Comparison of ENCODE assay signal across 1 cellular context in genomic region chr6:138500045-138500665, GRCh38.
TF ChIP-seq lines count a peak whose summit lies in the region.

No MANE protein-coding gene starts in this region.

TF ChIP-seq in HepG2, 621 proteins besides CTCF, POLR2A, EP300 and RAD21 (continued from another document):
- no peak for TF ChIP-seq HMGXB3 (CRISPR knock-in tag; IDR thresholded peaks at IDR 0.05; ENCODE audit: borderline replicate concordance)
- no peak for TF ChIP-seq ZNF782 (CRISPR knock-in tag; IDR thresholded peaks at IDR 0.05; ENCODE audit: borderline replicate concordance)
- TF ChIP-seq RBFOX2 (IDR thresholded peaks at IDR 0.05; ENCODE audit: low read depth, low read length), result peak; percentile 42; the same call in 1 of the 2 replicates
- no peak for TF ChIP-seq ZNF639 (CRISPR knock-in tag; conservative IDR thresholded peaks at IDR 0.05)
- no peak for TF ChIP-seq ZSCAN31 (CRISPR knock-in tag; IDR thresholded peaks at IDR 0.05; ENCODE audit: low read depth)
- peak; percentile 53; the same call in 1 of the 2 replicates for TF ChIP-seq ZNF816 (CRISPR knock-in tag; IDR thresholded peaks at IDR 0.05; ENCODE audit: borderline replicate concordance)
- TF ChIP-seq HNRNPL (IDR thresholded peaks at IDR 0.05; ENCODE audit: low read depth, low read length), result 0 out of 2 replicates have a peak, but pooled peaks have one; percentile 33
- TF ChIP-seq ELF3 (CRISPR knock-in tag; IDR thresholded peaks at IDR 0.05), result peak; percentile 25; the same call in 1 of the 2 replicates
- TF ChIP-seq PRMT3 (CRISPR knock-in tag; IDR thresholded peaks at IDR 0.05; ENCODE audit: borderline replicate concordance, low read depth), result no peak
- TF ChIP-seq ATF4 (CRISPR knock-in tag; IDR thresholded peaks at IDR 0.05), result peak in 1 of 2 experiments; percentile 41; a peak in 1 of 4 replicates
- TF ChIP-seq ZIK1 (CRISPR knock-in tag; IDR thresholded peaks at IDR 0.05; ENCODE audit: borderline replicate concordance, low read depth), result no peak
- TF ChIP-seq TRIM22 (IDR thresholded peaks at IDR 0.05), result no peak
- no peak for TF ChIP-seq ZNF276 (CRISPR knock-in tag; IDR thresholded peaks at IDR 0.05; ENCODE audit: low read depth)
- TF ChIP-seq BCL6 (CRISPR knock-in tag; IDR thresholded peaks at IDR 0.05), result no peak
- TF ChIP-seq ZNF75D (CRISPR knock-in tag; IDR thresholded peaks at IDR 0.05; ENCODE audit: borderline replicate concordance), result no peak
- no peak for TF ChIP-seq MTF1 (CRISPR knock-in tag; IDR thresholded peaks at IDR 0.05)
- no peak for TF ChIP-seq ZNF329 (CRISPR knock-in tag; IDR thresholded peaks at IDR 0.05; ENCODE audit: low read depth)
- peak; percentile 98 for TF ChIP-seq SNAPC4 (CRISPR knock-in tag; IDR thresholded peaks at IDR 0.05)
- no peak for TF ChIP-seq PHF20 (CRISPR knock-in tag; IDR thresholded peaks at IDR 0.05)
- peak; percentile 85 for TF ChIP-seq DRAP1 (CRISPR knock-in tag; IDR thresholded peaks at IDR 0.05)
- no peak for TF ChIP-seq ZNF615 (CRISPR knock-in tag; IDR thresholded peaks at IDR 0.05; ENCODE audit: borderline replicate concordance)
- TF ChIP-seq ETV5 (CRISPR knock-in tag; IDR thresholded peaks at IDR 0.05; ENCODE audit: borderline replicate concordance), result no peak
- TF ChIP-seq RBM22 (optimal IDR thresholded peaks at IDR 0.05; ENCODE audit: low read length), result peak; percentile 36
